Comparison of ENCODE assay signal across 21 cellular contexts in the genomic region with DNA sequence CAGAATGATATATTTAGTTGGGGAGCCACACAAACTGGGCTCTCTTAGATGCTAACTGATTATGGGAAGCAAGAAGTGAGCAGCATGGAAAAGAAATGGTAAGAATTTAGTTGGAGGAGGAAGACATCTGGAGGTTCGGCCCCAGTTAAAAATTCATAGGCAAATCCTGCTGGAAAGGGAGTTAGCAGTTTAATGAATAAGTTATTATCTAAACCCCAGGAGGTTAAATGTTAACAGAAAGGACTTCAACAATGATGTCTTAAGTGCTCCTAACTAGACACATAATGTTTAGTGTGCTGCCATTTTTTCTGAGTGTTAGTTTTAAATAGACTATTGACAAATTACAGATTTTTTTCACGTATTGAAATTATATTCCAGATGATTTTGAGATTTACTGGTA.
"Had no signal": no experiment of that assay in that cellular context is flagged by ENCODE, and none has a peak within 500 bp of the region (broad histone marks: within the 10 kb centered on the region; RNA-seq: fewer than 3 reads in every experiment).

No MANE protein-coding gene starts in this region.

- H3K4me1 ChIP-seq: gastrocnemius medialis, prostate gland, right lobe of liver had no signal

- ATAC-seq: activated CD8-positive, alpha-beta T cell treated with anti-CD3 and anti-CD28 coated beads, Interleukin-2, amount 10 ng/mL, durations not matched to agents 7 days and 5 days; effector memory CD8-positive, alpha-beta T cell; gastrocnemius medialis; right lobe of liver; stimulated activated naive CD8-positive, alpha-beta T cell treated with anti-CD3 and anti-CD28 coated beads, Interleukin-15, amount 100 ng/mL, for 72 hours had no signal

- FAIRE-seq: keratinocyte, TTC549 had no signal

- H3K27ac ChIP-seq: epithelial cell of prostate, gastrocnemius medialis, prostate gland, right lobe of liver, thoracic aorta had no signal

- H3K9me3 ChIP-seq: breast epithelium, gastrocnemius medialis, prostate gland, right lobe of liver, thoracic aorta had no signal

- H3K27me3 ChIP-seq: breast epithelium, gastrocnemius medialis, right lobe of liver had no signal

- H3K4me3 ChIP-seq: breast epithelium, gastrocnemius medialis, prostate gland, right lobe of liver, thoracic aorta had no signal

- H3K36me3 ChIP-seq: breast epithelium, gastrocnemius medialis, prostate gland, right lobe of liver, thoracic aorta had no signal

- DNase-seq: activated B cell treated with CpG ODN at 0.5 μM for 24 hours; activated CD4-positive, alpha-beta T cell treated with anti-CD3 and anti-CD28 coated beads for 48 hours; activated CD8-positive, alpha-beta memory T cell treated with anti-CD3 and anti-CD28 coated beads, Interleukin-2, amount 50 U/mL, for 4 hours; activated CD8-positive, alpha-beta T cell treated with anti-CD3 and anti-CD28 coated beads, Interleukin-2, amount 10 ng/mL, durations not matched to agents 7 days and 5 days; activated effector memory CD4-positive, alpha-beta T cell treated with anti-CD3 and anti-CD28 coated beads, Interleukin-2, amount 50 U/mL, for 16 hours; activated naive CD8-positive, alpha-beta T cell treated with anti-CD3 and anti-CD28 coated beads for 36 hours; activated T-cell treated with anti-CD3 and anti-CD28 coated beads, Interleukin-2, amount 50 U/mL, for 48 hours; aorta; effector memory CD8-positive, alpha-beta T cell; gastrocnemius medialis; nephron progenitor cell; right lobe of liver; stimulated activated CD4-positive, alpha-beta T cell treated with anti-CD3 and anti-CD28 coated beads, Interleukin-1b, Interleukin-23, amount 100 ng/mL, for 48 hours; stimulated activated naive CD8-positive, alpha-beta T cell treated with anti-CD3 and anti-CD28 coated beads, Interleukin-15, amount 100 ng/mL, for 72 hours; SW 1271 had no signal
